6 cellular contexts compared by ENCODE assay signal in genomic region chr19:48403606-48404005, GRCh38. TPM values are rescaled to one million over a fixed set of nuclear protein-coding genes. Genes with fewer than 3 reads are reported as not detected.
DNase-seq lines count a peak whose midpoint lies in the region; ATAC-seq, FAIRE-seq and TF ChIP-seq lines count a peak whose summit lies in the region.

No MANE protein-coding gene starts in this region.

- peak; percentile 54 for DNase-seq in DMS114 treated with DMSO at 0.1 percent for 48 hours (lab: John Stamatoyannopoulos, UW; ENCODE audit: unreplicated experiment)
- DNase-seq in SKM-1 treated with dmso at 0.1 percent for 144 hours (lab: John Stamatoyannopoulos, UW; ENCODE audit: unreplicated experiment), result peak; percentile 26
- peak; percentile 61 to 67 for DNase-seq in frontal cortex (ENCODE audit: low spot score in 2 of 2)
- no peak for DNase-seq in posterior vena cava (ENCODE audit: low spot score)

- no peaks in the 10 kb centered on the region for H3K9me3 ChIP-seq in HEK293 (ENCODE audit: control insufficient read depth, insufficient read depth, low read depth, low read length)

- ATAC-seq in HG03439 (IDR thresholded peaks at IDR 0.05; ENCODE audit: unreplicated experiment), result no peak

- FAIRE-seq in frontal cortex (lab: Jason Lieb, UNC), result no peak

- no peak overlapping the region for H3K4me3 ChIP-seq in HEK293 (ENCODE audit: low read depth, low read length)

- POLR2A ChIA-PET in HEK293 (lab: Yijun Ruan, JAX), result interaction anchor here (0.7 to 1.9 kb wide), 3 partner anchors 12 to 301 kb away, joined by 3 to 6 read pairs (median 5); partner anchors contain the start of genes KDELR1, RPL18 and SPHK2

- H3K36me3 ChIP-seq in HEK293 (ENCODE audit: control insufficient read depth in 2 of 2, insufficient read depth in 1 of 2, low read length in 2 of 2), result no peaks in the 10 kb centered on the region

- 0 out of 2 replicates have a peak, but pooled peaks cover 2% of the 10 kb centered on the region for H3K4me1 ChIP-seq in HEK293 (ENCODE audit: control insufficient read depth, insufficient read depth, low read length)

- intact Hi-C loops in posterior vena cava (cut with DNase I), result no loop called here

- 0 out of 2 replicates have a peak overlapping the region, but pooled peaks have one; percentile 5 for H3K27ac ChIP-seq in HEK293 (ENCODE audit: extremely low read depth, low read depth, low read length)

- no peak for TF ChIP-seq CTCF in HEK293 (tag by site-specific recombination; IDR thresholded peaks at IDR 0.05)

- CTCF ChIA-PET in HEK293 (lab: Yijun Ruan, JAX), result interaction anchor here (1.1 to 7.0 kb wide), 4 partner anchors 8 to 87 kb away, joined by 3 to 69 read pairs (median 6); partner anchors contain the start of gene KDELR1

TF ChIP-seq in HEK293, 187 proteins besides CTCF, POLR2A, EP300 and RAD21 (continues in another document):
- TF ChIP-seq ZNF707 (tag by site-specific recombination; IDR thresholded peaks at IDR 0.05) (no peak), ZNF521 (tag by site-specific recombination; IDR thresholded peaks at IDR 0.05) (no peak), ZBTB10 (tag by site-specific recombination; IDR thresholded peaks at IDR 0.05) (peak; percentile 64; the same call in 1 of the 2 replicates), GLI4 (tag by site-specific recombination; IDR thresholded peaks at IDR 0.05) (no peak), ZNF148 (tag by site-specific recombination; IDR thresholded peaks at IDR 0.05; ENCODE audit: borderline replicate concordance) (no peak), ZNF610 (tag by site-specific recombination; IDR thresholded peaks at IDR 0.05; ENCODE audit: borderline replicate concordance) (0 out of 2 replicates have a peak, but pooled peaks have one; percentile 24), ZNF335 (tag by site-specific recombination; conservative IDR thresholded peaks at IDR 0.05) (peak; percentile 89), KLF16 (tag by site-specific recombination; IDR thresholded peaks at IDR 0.05) (no peak), ZBTB6 (tag by site-specific recombination; IDR thresholded peaks at IDR 0.05) (no peak), ZFP3 (tag by site-specific recombination; IDR thresholded peaks at IDR 0.05; ENCODE audit: low read depth) (no peak), ZBTB1 (tag by site-specific recombination; IDR thresholded peaks at IDR 0.05) (no peak), WT1 (tag by site-specific recombination; IDR thresholded peaks at IDR 0.05) (no peak), KLF1 (tag by site-specific recombination; IDR thresholded peaks at IDR 0.05) (no peak)
- TF ChIP-seq, protein P1, sequence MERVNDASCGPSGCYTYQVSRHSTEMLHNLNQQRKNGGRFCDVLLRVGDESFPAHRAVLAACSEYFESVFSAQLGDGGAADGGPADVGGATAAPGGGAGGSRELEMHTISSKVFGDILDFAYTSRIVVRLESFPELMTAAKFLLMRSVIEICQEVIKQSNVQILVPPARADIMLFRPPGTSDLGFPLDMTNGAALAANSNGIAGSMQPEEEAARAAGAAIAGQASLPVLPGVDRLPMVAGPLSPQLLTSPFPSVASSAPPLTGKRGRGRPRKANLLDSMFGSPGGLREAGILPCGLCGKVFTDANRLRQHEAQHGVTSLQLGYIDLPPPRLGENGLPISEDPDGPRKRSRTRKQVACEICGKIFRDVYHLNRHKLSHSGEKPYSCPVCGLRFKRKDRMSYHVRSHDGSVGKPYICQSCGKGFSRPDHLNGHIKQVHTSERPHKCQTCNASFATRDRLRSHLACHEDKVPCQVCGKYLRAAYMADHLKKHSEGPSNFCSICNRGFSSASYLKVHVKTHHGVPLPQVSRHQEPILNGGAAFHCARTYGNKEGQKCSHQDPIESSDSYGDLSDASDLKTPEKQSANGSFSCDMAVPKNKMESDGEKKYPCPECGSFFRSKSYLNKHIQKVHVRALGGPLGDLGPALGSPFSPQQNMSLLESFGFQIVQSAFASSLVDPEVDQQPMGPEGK (tag by site-specific recombination; IDR thresholded peaks at IDR 0.05), result no peak
- TF ChIP-seq, protein P2, sequence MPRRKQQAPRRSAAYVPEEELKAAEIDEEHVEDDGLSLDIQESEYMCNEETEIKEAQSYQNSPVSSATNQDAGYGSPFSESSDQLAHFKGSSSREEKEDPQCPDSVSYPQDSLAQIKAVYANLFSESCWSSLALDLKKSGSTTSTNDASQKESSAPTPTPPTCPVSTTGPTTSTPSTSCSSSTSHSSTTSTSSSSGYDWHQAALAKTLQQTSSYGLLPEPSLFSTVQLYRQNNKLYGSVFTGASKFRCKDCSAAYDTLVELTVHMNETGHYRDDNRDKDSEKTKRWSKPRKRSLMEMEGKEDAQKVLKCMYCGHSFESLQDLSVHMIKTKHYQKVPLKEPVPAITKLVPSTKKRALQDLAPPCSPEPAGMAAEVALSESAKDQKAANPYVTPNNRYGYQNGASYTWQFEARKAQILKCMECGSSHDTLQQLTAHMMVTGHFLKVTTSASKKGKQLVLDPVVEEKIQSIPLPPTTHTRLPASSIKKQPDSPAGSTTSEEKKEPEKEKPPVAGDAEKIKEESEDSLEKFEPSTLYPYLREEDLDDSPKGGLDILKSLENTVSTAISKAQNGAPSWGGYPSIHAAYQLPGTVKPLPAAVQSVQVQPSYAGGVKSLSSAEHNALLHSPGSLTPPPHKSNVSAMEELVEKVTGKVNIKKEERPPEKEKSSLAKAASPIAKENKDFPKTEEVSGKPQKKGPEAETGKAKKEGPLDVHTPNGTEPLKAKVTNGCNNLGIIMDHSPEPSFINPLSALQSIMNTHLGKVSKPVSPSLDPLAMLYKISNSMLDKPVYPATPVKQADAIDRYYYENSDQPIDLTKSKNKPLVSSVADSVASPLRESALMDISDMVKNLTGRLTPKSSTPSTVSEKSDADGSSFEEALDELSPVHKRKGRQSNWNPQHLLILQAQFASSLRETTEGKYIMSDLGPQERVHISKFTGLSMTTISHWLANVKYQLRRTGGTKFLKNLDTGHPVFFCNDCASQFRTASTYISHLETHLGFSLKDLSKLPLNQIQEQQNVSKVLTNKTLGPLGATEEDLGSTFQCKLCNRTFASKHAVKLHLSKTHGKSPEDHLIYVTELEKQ (tag by site-specific recombination; IDR thresholded peaks at IDR 0.05; ENCODE audit: borderline replicate concordance), result no peak

RNA-seq across cellular contexts. Expression of gene GRIN2D, which starts 10.1 kb away (rescaled TPM):
- total RNA-seq in frontal cortex (2.9 TPM), posterior vena cava (1 to 10 TPM in 1 of 2 donors, under 1 TPM in 1; 0.71 to 2.3 TPM)

RNA-seq across cellular contexts. Expression of gene KDELR1, which starts 12.3 kb away (rescaled TPM):
- total RNA-seq in frontal cortex, result 21.6 TPM
- 100 to 1,000 TPM in 1 of 2 donors, 10 to 100 TPM in 1; 94.6 to 111 TPM for total RNA-seq in posterior vena cava

RNA-seq across cellular contexts. Expression of gene SYNGR4, which starts 39.4 kb away (rescaled TPM):
- total RNA-seq in frontal cortex (not detected), posterior vena cava (not detected)

RNA-seq across cellular contexts. Expression of gene TMEM143, which starts 39.9 kb away (rescaled TPM):
- total RNA-seq in frontal cortex (3.7 TPM), posterior vena cava (1 to 10 TPM; 5.0 to 6.3 TPM)

RNA-seq across cellular contexts. Expression of gene GRWD1, which starts 42.2 kb away (rescaled TPM):
- total RNA-seq in frontal cortex (6.9 TPM), posterior vena cava (10 to 100 TPM; 21.1 to 24.2 TPM)
